ENCODE assay signal across 10 cellular contexts in the genomic region with DNA sequence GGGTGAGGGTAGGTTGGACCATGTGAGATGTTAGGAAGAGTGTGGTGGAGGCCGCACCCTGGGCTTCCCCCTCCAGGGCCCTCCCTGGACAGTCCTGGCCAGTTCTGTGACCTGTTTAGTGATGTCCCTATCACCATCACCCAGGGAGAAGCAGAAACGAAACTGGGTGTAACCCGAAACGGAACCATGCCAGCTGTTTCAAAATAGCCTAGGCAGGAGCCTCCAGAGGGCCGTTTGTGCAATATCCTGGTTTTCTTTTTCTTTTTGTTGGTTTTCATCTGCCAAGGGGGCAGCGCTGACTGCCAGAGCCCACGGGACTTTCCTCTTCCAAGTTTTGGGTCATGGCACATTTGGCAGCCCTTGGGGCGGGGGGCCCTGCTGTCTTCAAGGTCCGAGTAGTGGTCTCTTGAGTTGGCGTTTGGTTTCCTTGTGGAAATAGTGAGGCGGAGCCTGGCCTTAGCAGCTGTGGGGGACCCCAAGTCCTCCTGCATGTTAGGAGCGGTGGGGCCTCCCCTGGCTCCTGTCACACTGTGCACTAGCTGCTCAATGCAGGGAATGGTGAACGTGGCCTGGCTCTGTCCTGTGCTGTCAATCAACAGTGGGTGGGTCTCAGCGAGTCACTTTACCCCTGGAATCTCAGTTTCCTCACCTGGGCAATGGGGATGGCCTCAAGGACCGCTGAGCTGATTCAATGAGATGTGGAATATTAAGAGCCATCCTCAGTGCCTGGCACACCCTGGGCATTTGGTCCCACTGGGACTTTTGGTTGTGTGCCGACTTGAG.
A peak's percentile ranks its signal among the peaks of the same experiment; 100 is the strongest.
DNase-seq lines count a peak whose midpoint lies in the region; ATAC-seq and TF ChIP-seq lines count a peak whose summit lies in the region.
"Had no signal": no experiment of that assay in that cellular context is flagged by ENCODE, and none has a peak within 500 bp of the region (broad histone marks: within the 10 kb centered on the region; RNA-seq: fewer than 3 reads in every experiment).

No MANE protein-coding gene starts in this region.

- peak in 1 of 4 donors; percentile 13 for TF ChIP-seq EP300 in upper lobe of left lung (IDR thresholded peaks at IDR 0.05)

- intact Hi-C loops in dorsolateral prefrontal cortex (cut with DNase I): no loop called here
- intact Hi-C loops in mucosa of descending colon (cut with DNase I, micrococcal nuclease): no loop called here

- 60 to 65% methylated on average over 12 to 16 of the region's 16 CpGs for WGBS in upper lobe of left lung, 2 donors

- H3K27ac ChIP-seq in dorsolateral prefrontal cortex: peak overlapping the region in 30 of 59 donors; percentile 6 to 75 (median 53)
- peak overlapping the region; percentile 64 to 81 (median 73) for H3K27ac ChIP-seq in upper lobe of left lung
- H3K27ac ChIP-seq: epithelial cell of prostate had no signal

- TF ChIP-seq CTCF in dorsolateral prefrontal cortex (IDR thresholded peaks at IDR 0.05 in 54 of 56, conservative IDR thresholded peaks at IDR 0.05 in 2 of 56; ENCODE audit: low read depth in 1 of 56, partially characterized antibody in 56 of 56) (no peak), mucosa of descending colon (IDR thresholded peaks at IDR 0.05) (no peak), upper lobe of left lung (IDR thresholded peaks at IDR 0.05) (no peak)

- DNase-seq in NCI-H2171 treated with DMSO at 0.1 percent for 48 hours (lab: John Stamatoyannopoulos, UW) (peak; percentile 15), NCI-H2171 (lab: John Stamatoyannopoulos, UW) (no peak), dorsolateral prefrontal cortex (peak in 1 of 10 donors; percentile 26), mucosa of descending colon (peak in 1 of 3 donors; percentile 32), upper lobe of left lung (peak in 1 of 2 donors; percentile 76), NCI-H1417 (lab: John Stamatoyannopoulos, UW) (no peak), EL (no peak)
- DNase-seq: naive B cell had no signal

- H3K4me3 ChIP-seq in dorsolateral prefrontal cortex (no peak overlapping the region), mucosa of descending colon (no peak overlapping the region), upper lobe of left lung (no peak overlapping the region)

- ATAC-seq in mucosa of descending colon: peak; percentile 44
- peak; percentile 58 to 88 for ATAC-seq in upper lobe of left lung (ENCODE audit: low FRiP score in 2 of 2)
- no peak for ATAC-seq in HG03039 (IDR thresholded peaks at IDR 0.05; ENCODE audit: unreplicated experiment)

- TF ChIP-seq POLR2A in upper lobe of left lung (IDR thresholded peaks at IDR 0.05): peak in 1 of 4 donors; percentile 38

- no peaks in the 10 kb centered on the region for H3K9me3 ChIP-seq in mucosa of descending colon
- H3K9me3 ChIP-seq in upper lobe of left lung: no peaks in the 10 kb centered on the region

- H3K36me3 ChIP-seq in mucosa of descending colon (ENCODE audit: low read depth) (peaks cover 6% of the 10 kb centered on the region), upper lobe of left lung (peaks cover 0 to 49% (median 27%) of the 10 kb centered on the region in 4 donors)

- H3K27me3 ChIP-seq in dorsolateral prefrontal cortex (no peaks in the 10 kb centered on the region), upper lobe of left lung (no peaks in the 10 kb centered on the region)

- H3K4me1 ChIP-seq in mucosa of descending colon (ENCODE audit: low read depth) (no peaks in the 10 kb centered on the region), upper lobe of left lung (peaks cover 7 to 15% (median 9%) of the 10 kb centered on the region in 4 donors)
